15 cellular contexts compared by ENCODE assay signal in genomic region chr12:62731378-62731710, GRCh38.
DNase-seq lines count a peak whose midpoint lies in the region; ATAC-seq and TF ChIP-seq lines count a peak whose summit lies in the region.
"Had no signal": no experiment of that assay in that cellular context is flagged by ENCODE, and none has a peak within 500 bp of the region (broad histone marks: within the 10 kb centered on the region; RNA-seq: fewer than 3 reads in every experiment).

No MANE protein-coding gene starts in this region.

- CTCF ChIA-PET in SK-N-SH (lab: Yijun Ruan, JAX) = interaction anchor here (1.0 kb wide), 1 partner anchor 63 kb away, joined by 3 read pairs; no protein-coding TSS in a partner anchor

- H3K4me2 ChIP-seq in SK-N-SH = peak overlapping the region; percentile 75

- WGBS in SK-N-SH (ENCODE audit: low lambda C conversion rate) = 51% methylated on average over 5 of the region's 5 CpGs
- 44% methylated on average over 5 of the region's 5 CpGs for WGBS in esophagus muscularis mucosa

- TF ChIP-seq POLR2A in esophagus muscularis mucosa (IDR thresholded peaks at IDR 0.05; ENCODE audit: low read depth) = no peak

- ATAC-seq in sciatic nerve = peak; percentile 25
- ATAC-seq: HepG2 had no signal

- intact Hi-C loops in esophagus muscularis mucosa (cut with DNase I) = loop anchor here (10.0 kb wide), 1 partner anchor 97 kb away; no protein-coding TSS in a partner anchor
- intact Hi-C loops in sciatic nerve (cut with DNase I) = no loop called here

- no peaks in the 10 kb centered on the region for H3K79me2 ChIP-seq in SK-N-SH (ENCODE audit: insufficient read depth)

- no peak for TF ChIP-seq RAD21 in SK-N-SH (IDR thresholded peaks at IDR 0.05; ENCODE audit: low read length)

- H4K20me1 ChIP-seq in SK-N-SH (ENCODE audit: insufficient read depth) = no peaks in the 10 kb centered on the region

- H3K36me3 ChIP-seq in SK-N-SH (replicated peaks in 1 of 2; ENCODE audit: control insufficient read depth in 1 of 2, insufficient read depth in 2 of 2, low read length in 1 of 2) (no peaks in the 10 kb centered on the region), esophagus muscularis mucosa (no peaks in the 10 kb centered on the region)

- POLR2A ChIA-PET in SK-N-SH (lab: Yijun Ruan, JAX) = no interaction called here

- peaks cover 34% of the 10 kb centered on the region for H3F3A ChIP-seq in SK-N-SH (replicated peaks; ENCODE audit: insufficient read depth)

- peak overlapping the region; percentile 49; the same call in 1 of the 2 replicates for H3K9ac ChIP-seq in SK-N-SH

- no peak overlapping the region for H2AFZ ChIP-seq in SK-N-SH (ENCODE audit: low read depth)

- DNase-seq in AG20443 (ENCODE audit: low spot score) (peak; percentile 30), SK-N-SH (no peak), esophagus muscularis mucosa (ENCODE audit: extremely low spot score) (no peak), sciatic nerve (ENCODE audit: low spot score) (no peak), inferior parietal cortex (ENCODE audit: extremely low spot score) (no peak), NCI-H226 (no peak), NK-92 (lab: John Stamatoyannopoulos, UW; ENCODE audit: unreplicated experiment) (no peak)
- no peak for DNase-seq in activated naive CD4-positive, alpha-beta T cell treated with Interleukin-2 at 50 U/mL for 16 hours
- DNase-seq: activated naive CD8-positive, alpha-beta T cell treated with anti-CD3 and anti-CD28 coated beads for 36 hours; CD4-positive, CD25-positive, alpha-beta regulatory T cell; heart right ventricle; NCI-H1092 treated with DMSO at 0.1 percent for 48 hours; NCI-H526; stimulated activated CD4-positive, alpha-beta T cell treated with anti-CD3 and anti-CD28 coated beads, Interleukin-2, amount 100 ng/mL, for 24 hours had no signal

- H3K4me1 ChIP-seq in SK-N-SH (ENCODE audit: control insufficient read depth in 1 of 2, insufficient read depth in 2 of 2, low read depth in 1 of 2, low read length in 1 of 2) (peaks cover 0 to 22% of the 10 kb centered on the region in 2 experiments; a peak in 3 of 4 replicates), esophagus muscularis mucosa (peaks cover 26 to 50% (median 44%) of the 10 kb centered on the region in 4 donors)

- TF ChIP-seq CTCF in SK-N-SH (IDR thresholded peaks at IDR 0.05) (no peak), esophagus muscularis mucosa (IDR thresholded peaks at IDR 0.05) (no peak)

- H3K27me3 ChIP-seq in SK-N-SH (ENCODE audit: insufficient read depth) (no peaks in the 10 kb centered on the region), esophagus muscularis mucosa (no peaks in the 10 kb centered on the region)
- H3K27me3 ChIP-seq: heart right ventricle had no signal

- no peaks in the 10 kb centered on the region for H3K9me2 ChIP-seq in SK-N-SH

- H3K4me3 ChIP-seq in SK-N-SH (ENCODE audit: low read depth in 2 of 2, low read length in 1 of 2) (peak overlapping the region in 1 of 2 experiments; percentile 1; a peak in 1 of 4 replicates), esophagus muscularis mucosa (peak overlapping the region in 3 of 4 donors; percentile 18 to 35 (median 26))

- no peaks in the 10 kb centered on the region for H3K9me3 ChIP-seq in SK-N-SH
- H3K9me3 ChIP-seq in esophagus muscularis mucosa = no peaks in the 10 kb centered on the region
- H3K9me3 ChIP-seq: heart right ventricle had no signal

- TF ChIP-seq EP300 in SK-N-SH (IDR thresholded peaks at IDR 0.05; ENCODE audit: borderline replicate concordance in 1 of 2, low read depth in 1 of 2, low read length in 1 of 2) = no peak
- TF ChIP-seq EP300 in esophagus muscularis mucosa (IDR thresholded peaks at IDR 0.05) = no peak

- H3K27ac ChIP-seq in SK-N-SH (ENCODE audit: low read depth in 2 of 2, low read length in 1 of 2) (peak overlapping the region; percentile 82 to 86), esophagus muscularis mucosa (replicated peaks in 1 of 4) (peak overlapping the region; percentile 40 to 66 (median 47))

TF ChIP-seq in SK-N-SH, 30 proteins besides CTCF, POLR2A, EP300 and RAD21:
- TF ChIP-seq MAX (IDR thresholded peaks at IDR 0.05; ENCODE audit: low read depth) = no peak
- no peak for TF ChIP-seq ELF1 (IDR thresholded peaks at IDR 0.05)
- TF ChIP-seq TEAD4 (IDR thresholded peaks at IDR 0.05; ENCODE audit: borderline replicate concordance, insufficient read depth) = no peak
- TF ChIP-seq FOXM1 (IDR thresholded peaks at IDR 0.05; ENCODE audit: low read depth) = no peak
- TF ChIP-seq ZBTB33 (IDR thresholded peaks at IDR 0.05; ENCODE audit: borderline replicate concordance, low read depth) = no peak
- no peak for TF ChIP-seq IRF3 (IDR thresholded peaks at IDR 0.05; ENCODE audit: low read depth, low read length)
- TF ChIP-seq REST (IDR thresholded peaks at IDR 0.05; ENCODE audit: low read depth, low read length) = no peak
- no peak for TF ChIP-seq SMC3 (IDR thresholded peaks at IDR 0.05; ENCODE audit: low read depth, low read length)
- TF ChIP-seq POLR2AphosphoS5 (IDR thresholded peaks at IDR 0.05; ENCODE audit: low read depth, low read length) = no peak
- TF ChIP-seq NFIC (IDR thresholded peaks at IDR 0.05; ENCODE audit: borderline replicate concordance) = no peak
- TF ChIP-seq PBX3 (IDR thresholded peaks at IDR 0.05) = no peak
